Comparison of ENCODE assay signal across 31 cellular contexts in genomic region chr3:114171677-114172076, GRCh38. TPM values are rescaled to one million over a fixed set of nuclear protein-coding genes. Genes with fewer than 3 reads are reported as not detected.
DNase-seq lines count a peak whose midpoint lies in the region; ATAC-seq, FAIRE-seq and TF ChIP-seq lines count a peak whose summit lies in the region.
"Had no signal": no experiment of that assay in that cellular context is flagged by ENCODE, and none has a peak within 500 bp of the region (broad histone marks: within the 10 kb centered on the region; RNA-seq: fewer than 3 reads in every experiment).

No MANE protein-coding gene starts in this region.

- H3K36me3 Mint-ChIP-seq in activated T-cell treated with anti-CD3 and anti-CD28 coated beads, Interleukin-2, amount 50 U/mL, for 72 hours (ENCODE audit: insufficient read depth in 2 of 2) = no peaks in the 10 kb centered on the region
- H3K36me3 Mint-ChIP-seq: CD14-positive monocyte; CD4-positive, alpha-beta memory T cell; CD4-positive, CD25-positive, alpha-beta regulatory T cell had no signal

- no peaks in the 10 kb centered on the region for H3K27me3 Mint-ChIP-seq in activated T-cell treated with anti-CD3 and anti-CD28 coated beads, Interleukin-2, amount 50 U/mL, for 72 hours (ENCODE audit: low read depth)
- H3K27me3 Mint-ChIP-seq: CD4-positive, alpha-beta memory T cell; CD8-positive, alpha-beta memory T cell had no signal

- H3K9ac ChIP-seq in kidney (ENCODE audit: low read length in 2 of 2) = no peak overlapping the region
- H3K9ac ChIP-seq: BLaER1 had no signal

- H3K9me3 Mint-ChIP-seq in activated T-cell treated with anti-CD3 and anti-CD28 coated beads, Interleukin-2, amount 50 U/mL, for 72 hours = no peaks in the 10 kb centered on the region
- H3K9me3 Mint-ChIP-seq: CD14-positive monocyte; CD4-positive, alpha-beta memory T cell; CD4-positive, CD25-positive, alpha-beta regulatory T cell; CD8-positive, alpha-beta memory T cell had no signal

- H3K4me1 Mint-ChIP-seq in activated T-cell treated with anti-CD3 and anti-CD28 coated beads, Interleukin-2, amount 50 U/mL, for 72 hours (ENCODE audit: low read depth) = no peaks in the 10 kb centered on the region
- H3K4me1 Mint-ChIP-seq: CD14-positive monocyte had no signal

- H3K27ac Mint-ChIP-seq in activated T-cell treated with anti-CD3 and anti-CD28 coated beads, Interleukin-2, amount 50 U/mL, for 72 hours = peak overlapping the region; percentile 66
- H3K27ac Mint-ChIP-seq: CD14-positive monocyte; CD4-positive, alpha-beta memory T cell; CD4-positive, CD25-positive, alpha-beta regulatory T cell; CD8-positive, alpha-beta memory T cell had no signal

- TF ChIP-seq RAD21 in A549 (conservative IDR thresholded peaks at IDR 0.05 in 1 of 2, IDR thresholded peaks at IDR 0.05 in 1 of 2) = no peak

- intact Hi-C loops in kidney (cut with DNase I) = no loop called here

- FAIRE-seq in A549 (lab: Jason Lieb, UNC) (no peak), kidney (lab: Jason Lieb, UNC) (no peak)
- FAIRE-seq: GM12878, GM12892, GM18507 had no signal

- H3K4me1 ChIP-seq in A549 (no peaks in the 10 kb centered on the region), kidney (ENCODE audit: control insufficient read depth in 1 of 2, insufficient read depth in 1 of 2, low read depth in 1 of 2, low read length in 2 of 2) (no peaks in the 10 kb centered on the region)
- H3K4me1 ChIP-seq: BE2C, BLaER1 had no signal

- TF ChIP-seq CTCF in A549 (IDR thresholded peaks at IDR 0.05) (no peak), kidney (IDR thresholded peaks at IDR 0.05; ENCODE audit: borderline replicate concordance, extremely low read depth, insufficient read depth) (no peak)

- 58% methylated on average over 7 of the region's 7 CpGs for WGBS in A549 (ENCODE audit: missing lambda C conversion rate)

- H3K27ac ChIP-seq in A549 (no peak overlapping the region), kidney (ENCODE audit: low read depth in 2 of 2, low read length in 2 of 2) (no peak overlapping the region)
- H3K27ac ChIP-seq: 22Rv1, BLaER1 had no signal

- TF ChIP-seq EP300 in A549 (IDR thresholded peaks at IDR 0.05) = no peak

- CTCF ChIA-PET in A549 (lab: Yijun Ruan, JAX) = interaction anchor here (1.2 kb wide), 1 partner anchor 11 kb away, joined by 4 read pairs; no protein-coding TSS in a partner anchor

- no peak overlapping the region for H3K4me3 ChIP-seq in A549
- no peak overlapping the region for H3K4me3 ChIP-seq in kidney (ENCODE audit: low read length in 2 of 2)
- H3K4me3 ChIP-seq: BLaER1, GM12878 had no signal

- no peaks in the 10 kb centered on the region for H3K9me3 ChIP-seq in A549
- H3K9me3 ChIP-seq in kidney (ENCODE audit: control insufficient read depth in 1 of 2, low read length in 2 of 2) = no peaks in the 10 kb centered on the region
- H3K9me3 ChIP-seq: BE2C, BLaER1 had no signal

- H3K4me3 Mint-ChIP-seq in activated T-cell treated with anti-CD3 and anti-CD28 coated beads, Interleukin-2, amount 50 U/mL, for 72 hours = no peak overlapping the region
- H3K4me3 Mint-ChIP-seq: CD4-positive, alpha-beta memory T cell; CD4-positive, CD25-positive, alpha-beta regulatory T cell; CD8-positive, alpha-beta memory T cell had no signal

- TF ChIP-seq POLR2A in A549 (IDR thresholded peaks at IDR 0.05; ENCODE audit: low read length) = 0 out of 2 replicates have a peak, but pooled peaks have one; percentile 9

- POLR2A ChIA-PET in A549 (lab: Yijun Ruan, JAX) = no interaction called here

- ATAC-seq in activated T-cell treated with anti-CD3 and anti-CD28 coated beads, Interleukin-2, amount 50 U/mL, for 72 hours (replicated peaks in 1 of 2) = no peak
- ATAC-seq in A549 = no peak
- ATAC-seq in GM19397 (IDR thresholded peaks at IDR 0.05; ENCODE audit: unreplicated experiment) = no peak
- ATAC-seq: GM12878 had no signal

- no peak overlapping the region for H3K4me2 ChIP-seq in A549
- H3K4me2 ChIP-seq: BLaER1 had no signal

- no peak for DNase-seq in activated T-cell treated with anti-CD3 and anti-CD28 coated beads, Interleukin-2, amount 50 U/mL, for 72 hours
- DNase-seq in activated T-cell treated with anti-CD3 and anti-CD28 coated beads for 4 hours = no peak
- DNase-seq in A549 (ENCODE audit: low read depth in 1 of 2, low spot score in 1 of 2) = no peak
- peak; percentile 41 for DNase-seq in kidney
- no peak for DNase-seq in NCI-H1092 (lab: John Stamatoyannopoulos, UW)
- DNase-seq: ACHN; BE2C; C1 segment of cervical spinal cord; CD4-positive, alpha-beta memory T cell; CD4-positive, CD25-positive, alpha-beta regulatory T cell; CD8-positive, alpha-beta memory T cell; COR-L47; DMS 273 treated with DMSO at 0.1 percent for 48 hours; DMS153; DMS53; DMS79; DND-41; EL; GDM1 had no signal

- no peaks in the 10 kb centered on the region for H3K36me3 ChIP-seq in kidney (ENCODE audit: control insufficient read depth in 1 of 2, insufficient read depth in 2 of 2, low read length in 2 of 2)
- H3K36me3 ChIP-seq: BE2C, BLaER1 had no signal

TF ChIP-seq in A549, 52 proteins besides CTCF, POLR2A, EP300 and RAD21:
- TF ChIP-seq SREBF2 (IDR thresholded peaks at IDR 0.05) = no peak
- TF ChIP-seq HOXB5 (CRISPR knock-in tag; IDR thresholded peaks at IDR 0.05) = no peak
- TF ChIP-seq EHMT2 (IDR thresholded peaks at IDR 0.05; ENCODE audit: low read depth) = no peak
- TF ChIP-seq GATA3 (IDR thresholded peaks at IDR 0.05; ENCODE audit: borderline replicate concordance) = no peak
- TF ChIP-seq ZC3H11A (IDR thresholded peaks at IDR 0.05) = no peak
- no peak for TF ChIP-seq JUNB (IDR thresholded peaks at IDR 0.05)
- no peak for TF ChIP-seq BHLHE40 (IDR thresholded peaks at IDR 0.05; ENCODE audit: low read depth, low read length)
- no peak for TF ChIP-seq NR3C1 (IDR thresholded peaks at IDR 0.05)
- TF ChIP-seq ZFP36 (IDR thresholded peaks at IDR 0.05; ENCODE audit: borderline replicate concordance, partially characterized antibody) = no peak
- no peak for TF ChIP-seq FOSB (CRISPR knock-in tag; IDR thresholded peaks at IDR 0.05)
- no peak for TF ChIP-seq RNF2 (IDR thresholded peaks at IDR 0.05; ENCODE audit: borderline replicate concordance, low read depth)
- no peak for TF ChIP-seq RCOR1 (IDR thresholded peaks at IDR 0.05; ENCODE audit: low read depth, low read length)
- no peak for TF ChIP-seq RFX5 (IDR thresholded peaks at IDR 0.05)
- TF ChIP-seq ESRRA (IDR thresholded peaks at IDR 0.05; ENCODE audit: borderline replicate concordance, low read length) = no peak
- TF ChIP-seq E2F6 (IDR thresholded peaks at IDR 0.05; ENCODE audit: borderline replicate concordance, low read depth) = no peak
- no peak for TF ChIP-seq REST (IDR thresholded peaks at IDR 0.05)
TF ChIP-seq in A549: peak in this region for 0.

RNA-seq across cellular contexts. Expression of gene DRD3, which starts 7.2 kb away (rescaled TPM):
- total RNA-seq in activated T-cell treated with anti-CD3 and anti-CD28 coated beads, Interleukin-2, amount 50 U/mL, for 72 hours = not detected
- polyA plus RNA-seq in A549 (2011; rRNA removed) (not detected in 2 replicates), A549 (2017; fragmentation: RNase III; extraction: RNeasy Plus Mini Kit Qiagen cat#74134 plus additional on column Dnase treatment) (not detected in 3 replicates), kidney (ENCODE audit: insufficient read depth, low read depth, low replicate concordance) (not detected)
- not detected in 2 replicates for polyA plus RNA-seq in A549 (2012; cell fraction: cytosol; rRNA removed)
- polyA plus RNA-seq in A549 (2012; cell fraction: nucleus; rRNA removed) = not detected in 2 replicates
- not detected in 2 replicates for polyA minus RNA-seq in A549 (2011; rRNA and poly(A)+ RNA removed)
- total RNA-seq in kidney = not detected
- total RNA-seq: A172, A673, Daoy, G401, GM12878 had no signal
- polyA plus RNA-seq: AG04450; CD14-positive monocyte; CD4-positive, alpha-beta memory T cell; CD8-positive, alpha-beta memory T cell; GM12878 had no signal
